ENCODE assay signal across 8 cellular contexts in the genomic region with DNA sequence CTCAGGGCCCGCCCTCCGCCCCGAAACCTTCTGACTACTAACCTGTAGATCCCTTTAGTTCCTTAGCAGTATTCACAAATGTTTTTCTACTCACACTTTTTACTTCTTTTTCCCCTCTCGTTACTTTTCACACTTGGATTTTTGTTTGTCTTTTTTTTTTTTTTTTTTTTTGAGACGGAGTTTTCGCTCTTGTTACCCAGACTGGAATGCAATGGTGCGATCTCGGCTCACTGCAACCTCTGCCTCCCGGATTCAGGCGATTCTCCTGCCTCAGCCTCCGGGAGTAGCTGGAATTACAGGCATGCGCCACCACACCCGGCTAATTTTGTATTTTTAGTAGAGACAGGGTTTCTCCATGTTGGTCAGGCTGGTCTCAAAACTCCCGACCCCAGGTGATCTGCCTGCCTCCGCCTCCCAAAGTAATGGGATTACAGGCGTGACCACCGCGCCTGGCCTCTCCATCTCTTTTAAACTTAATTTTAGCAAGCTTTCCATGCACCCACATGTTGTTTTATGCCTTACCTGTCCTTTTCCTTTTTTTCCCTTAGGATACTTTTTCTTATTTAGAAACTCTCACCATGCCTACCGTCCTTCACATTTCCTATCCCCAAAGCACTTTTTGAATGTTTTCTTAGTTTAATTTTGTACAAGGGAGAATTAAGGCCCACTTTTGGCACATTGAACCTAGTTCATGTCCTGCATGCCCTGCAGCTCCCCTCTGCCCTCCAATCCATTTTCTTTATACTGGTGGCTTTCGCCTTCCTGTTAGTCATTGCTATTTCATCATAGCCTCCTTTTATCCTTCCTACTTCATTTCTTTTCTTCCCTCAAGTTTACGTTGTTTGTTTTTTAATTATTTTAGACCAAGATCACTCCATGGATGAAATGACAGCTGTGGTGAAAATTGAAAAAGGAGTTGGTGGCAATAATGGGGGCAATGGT. TPM values are rescaled to one million over a fixed set of nuclear protein-coding genes. Genes with fewer than 3 reads are reported as not detected.
DNase-seq lines count a peak whose midpoint lies in the region; ATAC-seq and TF ChIP-seq lines count a peak whose summit lies in the region.

No MANE protein-coding gene starts in this region.

- peaks cover 30% of the 10 kb centered on the region for H3K4me1 Mint-ChIP-seq in activated T-helper 17 cell treated with anti-CD3 and anti-CD28 coated beads, Interleukin-2, amount 50 U/mL, for 72 hours
- H3K4me1 Mint-ChIP-seq in stimulated activated memory B cell treated with anti-CD40 and anti-IgM and Interleukin-4, amounts not matched to agents 10 μg/mL and 1 μg/mL and 100 μg/mL, for 72 hours, result peaks cover 35% of the 10 kb centered on the region

- peaks cover 3 to 48% (median 40%) of the 10 kb centered on the region in 9 donors for H3K36me3 ChIP-seq in heart left ventricle
- H3K36me3 ChIP-seq in iPS-18a (ENCODE audit: control insufficient read depth, low read depth, low read length), result peaks cover 30% of the 10 kb centered on the region

- no peak for TF ChIP-seq POLR2A in heart left ventricle (IDR thresholded peaks at IDR 0.05)

- H3K36me3 Mint-ChIP-seq in activated T-helper 17 cell treated with anti-CD3 and anti-CD28 coated beads, Interleukin-2, amount 50 U/mL, for 72 hours (ENCODE audit: low read depth), result peaks cover 57% of the 10 kb centered on the region
- H3K36me3 Mint-ChIP-seq in stimulated activated memory B cell treated with anti-CD40 and anti-IgM and Interleukin-4, amounts not matched to agents 10 μg/mL and 1 μg/mL and 100 μg/mL, for 72 hours, result peaks cover 42% of the 10 kb centered on the region

- peak overlapping the region; percentile 93 for H3K4me3 Mint-ChIP-seq in activated T-helper 17 cell treated with anti-CD3 and anti-CD28 coated beads, Interleukin-2, amount 50 U/mL, for 72 hours
- H3K4me3 Mint-ChIP-seq in stimulated activated memory B cell treated with anti-CD40 and anti-IgM and Interleukin-4, amounts not matched to agents 10 μg/mL and 1 μg/mL and 100 μg/mL, for 72 hours, result peak overlapping the region; percentile 93

- WGBS in heart left ventricle, 4 donors, result 15 to 18% (median 17%) methylated on average over 21 of the region's 21 CpGs

- H3K27me3 ChIP-seq in heart left ventricle (no peaks in the 10 kb centered on the region), iPS-18a (ENCODE audit: control insufficient read depth, insufficient read depth, low read length) (no peaks in the 10 kb centered on the region)

- ATAC-seq in heart left ventricle (no peak), left ventricle myocardium superior (no peak), GM18517 (IDR thresholded peaks at IDR 0.05; ENCODE audit: unreplicated experiment) (no peak)
- ATAC-seq in activated T-helper 17 cell treated with anti-CD3 and anti-CD28 coated beads, Interleukin-2, amount 50 U/mL, for 72 hours (replicated peaks), result no peak
- ATAC-seq in stimulated activated memory B cell treated with anti-CD40 and anti-IgM and Interleukin-4, amounts not matched to agents 10 μg/mL and 1 μg/mL and 100 μg/mL, for 72 hours, result no peak

- H3K9me3 ChIP-seq in heart left ventricle (no peaks in the 10 kb centered on the region), iPS-18a (ENCODE audit: control insufficient read depth, low read depth, low read length) (no peaks in the 10 kb centered on the region)

- H3K4me1 ChIP-seq in heart left ventricle, result peaks cover 22 to 62% (median 55%) of the 10 kb centered on the region in 12 donors
- peaks cover 16% of the 10 kb centered on the region for H3K4me1 ChIP-seq in iPS-18a (ENCODE audit: control insufficient read depth, low read depth, low read length)

- peak in 1 of 5 donors; percentile 26 for DNase-seq in heart left ventricle
- DNase-seq in left ventricle myocardium superior, result no peak
- DNase-seq in SW 1271 (lab: John Stamatoyannopoulos, UW), result no peak
- no peak for DNase-seq in iPS-NIHi7 (ENCODE audit: extremely low spot score)

- peak overlapping the region; percentile 75 for H3K9ac ChIP-seq in iPS-18a (ENCODE audit: low read length)

- no peaks in the 10 kb centered on the region for H3K27me3 Mint-ChIP-seq in activated T-helper 17 cell treated with anti-CD3 and anti-CD28 coated beads, Interleukin-2, amount 50 U/mL, for 72 hours
- H3K27me3 Mint-ChIP-seq in stimulated activated memory B cell treated with anti-CD40 and anti-IgM and Interleukin-4, amounts not matched to agents 10 μg/mL and 1 μg/mL and 100 μg/mL, for 72 hours, result no peaks in the 10 kb centered on the region

- TF ChIP-seq CTCF in heart left ventricle (IDR thresholded peaks at IDR 0.05), result no peak

- intact Hi-C loops in heart left ventricle (cut with DNase I), result loop anchor here in 2 of 10 donors (2.0 kb wide), 2 partner anchors 28 to 56 kb away; no protein-coding TSS in a partner anchor
- intact Hi-C loops in left ventricle myocardium superior (cut with micrococcal nuclease), result no loop called here

- H3K4me3 ChIP-seq in heart left ventricle (peak overlapping the region in 11 of 12 donors; percentile 38 to 85 (median 70)), iPS-18a (ENCODE audit: low read length) (peak overlapping the region; percentile 65)

- no peaks in the 10 kb centered on the region for H3K9me3 Mint-ChIP-seq in activated T-helper 17 cell treated with anti-CD3 and anti-CD28 coated beads, Interleukin-2, amount 50 U/mL, for 72 hours
- H3K9me3 Mint-ChIP-seq in stimulated activated memory B cell treated with anti-CD40 and anti-IgM and Interleukin-4, amounts not matched to agents 10 μg/mL and 1 μg/mL and 100 μg/mL, for 72 hours, result no peaks in the 10 kb centered on the region

- H3K27ac Mint-ChIP-seq in activated T-helper 17 cell treated with anti-CD3 and anti-CD28 coated beads, Interleukin-2, amount 50 U/mL, for 72 hours, result peak overlapping the region; percentile 93
- no peak overlapping the region for H3K27ac Mint-ChIP-seq in stimulated activated memory B cell treated with anti-CD40 and anti-IgM and Interleukin-4, amounts not matched to agents 10 μg/mL and 1 μg/mL and 100 μg/mL, for 72 hours

- H3K27ac ChIP-seq in heart left ventricle (peak overlapping the region; percentile 60 to 100 (median 96)), iPS-18a (ENCODE audit: low read length) (peak overlapping the region; percentile 67)

RNA-seq across cellular contexts. Expression of gene SP1, which starts 1.1 kb away (rescaled TPM):
- 10 to 100 TPM; 22.9 to 48.8 (median 34.7) TPM for total RNA-seq in heart left ventricle
- polyA plus RNA-seq in heart left ventricle, result 10 to 100 TPM in 1 of 2 donors, 1 to 10 TPM in 1; 7.9 to 13.8 TPM
- 30.1 TPM for total RNA-seq in left ventricle myocardium superior
- 10 to 100 TPM; 80.9 to 91.5 TPM for total RNA-seq in activated T-helper 17 cell treated with anti-CD3 and anti-CD28 coated beads, Interleukin-2, amount 50 U/mL, for 72 hours

RNA-seq across cellular contexts. Expression of gene AMHR2, which starts 42.6 kb away (rescaled TPM):
- total RNA-seq in heart left ventricle (1 to 10 TPM in 2 of 9 donors, under 1 TPM in 2, not detected in 5; 0.30 to 2.2 (median 0.78) TPM), left ventricle myocardium superior (not detected)
- under 1 TPM in 1 of 2 donors, not detected in 1; 0.57 TPM for polyA plus RNA-seq in heart left ventricle
- total RNA-seq in activated T-helper 17 cell treated with anti-CD3 and anti-CD28 coated beads, Interleukin-2, amount 50 U/mL, for 72 hours, result not detected

RNA-seq across cellular contexts. Expression of gene SP7, which starts 44.9 kb away (rescaled TPM):
- total RNA-seq in heart left ventricle, result not detected
- not detected for polyA plus RNA-seq in heart left ventricle
- total RNA-seq in left ventricle myocardium superior, result not detected
- total RNA-seq in activated T-helper 17 cell treated with anti-CD3 and anti-CD28 coated beads, Interleukin-2, amount 50 U/mL, for 72 hours, result not detected

RNA-seq across cellular contexts. Expression of gene AAAS, which starts 59.7 kb away (rescaled TPM):
- total RNA-seq in heart left ventricle (10 to 100 TPM; 26.7 to 44.5 (median 37.1) TPM), left ventricle myocardium superior (39.4 TPM)
- 10 to 100 TPM; 32.5 to 32.6 TPM for polyA plus RNA-seq in heart left ventricle
- total RNA-seq in activated T-helper 17 cell treated with anti-CD3 and anti-CD28 coated beads, Interleukin-2, amount 50 U/mL, for 72 hours, result 10 to 100 TPM; 42.3 to 44.8 TPM
